In genomic region chr12:14621821-14622220, GRCh38 we compare ENCODE assay signal across 13 cellular contexts. TPM values are rescaled to one million over a fixed set of nuclear protein-coding genes. Genes with fewer than 3 reads are reported as not detected.
DNase-seq lines count a peak whose midpoint lies in the region; ATAC-seq, FAIRE-seq and TF ChIP-seq lines count a peak whose summit lies in the region.
"Had no signal": no experiment of that assay in that cellular context is flagged by ENCODE, and none has a peak within 500 bp of the region (broad histone marks: within the 10 kb centered on the region; RNA-seq: fewer than 3 reads in every experiment).

No MANE protein-coding gene starts in this region.

- no peak overlapping the region for H2BK5ac ChIP-seq in H9 (ENCODE audit: insufficient read length, low read length)

- peak; percentile 81 for ATAC-seq in HG02798 (IDR thresholded peaks at IDR 0.05; ENCODE audit: poor library complexity, unreplicated experiment)
- ATAC-seq in HG03571 (IDR thresholded peaks at IDR 0.05; ENCODE audit: unreplicated experiment): peak; percentile 74
- ATAC-seq: A549 had no signal

- no peak overlapping the region for H3K4ac ChIP-seq in H9 (ENCODE audit: low read depth, low read length)

- H3K79me1 ChIP-seq in H9 (ENCODE audit: insufficient read depth, low read depth, low read length, poor library complexity, severe bottlenecking): no peaks in the 10 kb centered on the region

- no peaks in the 10 kb centered on the region for H3K36me3 Mint-ChIP-seq in activated CD4-positive, alpha-beta T cell treated with anti-CD3 and anti-CD28 coated beads, Interleukin-2, amount 10 ng/mL, durations not matched to agents 24 days and 14 days (ENCODE audit: low read depth)
- no peaks in the 10 kb centered on the region; a peak in 1 of 7 replicates for H3K36me3 Mint-ChIP-seq in H9 (ENCODE audit: insufficient read depth in 1 of 3, low read depth in 3 of 3)

- H3T11ph ChIP-seq in H9 (ENCODE audit: low read length): no peak overlapping the region

- H4K5ac ChIP-seq in H9 (ENCODE audit: insufficient read length, low read depth, low read length): no peak overlapping the region

- no peaks in the 10 kb centered on the region for H3K4me1 ChIP-seq in H9 (ENCODE audit: insufficient read depth, low read length)
- H3K4me1 ChIP-seq: A549 had no signal

- no peak overlapping the region for H2BK12ac ChIP-seq in H9 (ENCODE audit: insufficient read length, low read depth, low read length)

- H3K23ac ChIP-seq in H9 (ENCODE audit: insufficient read length, low read depth, low read length): no peak overlapping the region

- H3K27me3 ChIP-seq in H9 (ENCODE audit: insufficient read depth, low read length): no peaks in the 10 kb centered on the region
- H3K27me3 ChIP-seq: transverse colon had no signal

- no peak overlapping the region for H3K18ac ChIP-seq in H9 (ENCODE audit: insufficient read length, low read depth, low read length)

- no peak overlapping the region for H3K27ac ChIP-seq in H9 (ENCODE audit: insufficient read length, low read depth, low read length)
- H3K27ac ChIP-seq: A549, coronary artery, transverse colon, WERI-Rb-1 had no signal

- H3K27me3 Mint-ChIP-seq in activated CD4-positive, alpha-beta T cell treated with anti-CD3 and anti-CD28 coated beads, Interleukin-2, amount 10 ng/mL, durations not matched to agents 24 days and 14 days: peaks cover 9% of the 10 kb centered on the region
- H3K27me3 Mint-ChIP-seq in H9 (ENCODE audit: low read depth): no peaks in the 10 kb centered on the region

- intact Hi-C loops in activated CD4-positive, alpha-beta T cell treated with anti-CD3 and anti-CD28 coated beads, Interleukin-2, amount 10 ng/mL, durations not matched to agents 24 days and 14 days (cut with micrococcal nuclease): no loop called here

- H3K23me2 ChIP-seq in H9 (ENCODE audit: insufficient read length, low read depth, low read length, poor library complexity, severe bottlenecking): no peaks in the 10 kb centered on the region

- no peak overlapping the region for H4K8ac ChIP-seq in H9 (replicated peaks; ENCODE audit: insufficient read length, low read depth, low read length)

- FAIRE-seq in urothelium cell line (lab: Jason Lieb, UNC): peak; percentile 40
- FAIRE-seq: A549 had no signal

- no peak overlapping the region for H2BK20ac ChIP-seq in H9 (ENCODE audit: low read depth, low read length, poor library complexity, severe bottlenecking)

- H3K4me1 Mint-ChIP-seq in activated CD4-positive, alpha-beta T cell treated with anti-CD3 and anti-CD28 coated beads, Interleukin-2, amount 10 ng/mL, durations not matched to agents 24 days and 14 days: no peaks in the 10 kb centered on the region
- no peaks in the 10 kb centered on the region; a peak in 1 of 4 replicates for H3K4me1 Mint-ChIP-seq in H9

- no peaks in the 10 kb centered on the region for H3K9me3 ChIP-seq in H9 (ENCODE audit: control insufficient read depth, low read depth, low read length)
- H3K9me3 ChIP-seq: A549, transverse colon had no signal

- no peak overlapping the region for H3K27ac Mint-ChIP-seq in activated CD4-positive, alpha-beta T cell treated with anti-CD3 and anti-CD28 coated beads, Interleukin-2, amount 10 ng/mL, durations not matched to agents 24 days and 14 days
- H3K27ac Mint-ChIP-seq in H9: no peak overlapping the region

- H2BK120ac ChIP-seq in H9 (ENCODE audit: low read depth, low read length, poor library complexity, severe bottlenecking): no peak overlapping the region

- no peaks in the 10 kb centered on the region for H3K9me3 Mint-ChIP-seq in activated CD4-positive, alpha-beta T cell treated with anti-CD3 and anti-CD28 coated beads, Interleukin-2, amount 10 ng/mL, durations not matched to agents 24 days and 14 days
- no peaks in the 10 kb centered on the region for H3K9me3 Mint-ChIP-seq in H9

- no peak overlapping the region for H3K4me3 Mint-ChIP-seq in activated CD4-positive, alpha-beta T cell treated with anti-CD3 and anti-CD28 coated beads, Interleukin-2, amount 10 ng/mL, durations not matched to agents 24 days and 14 days
- H3K4me3 Mint-ChIP-seq in H9: no peak overlapping the region

- no peaks in the 10 kb centered on the region for H3K79me2 ChIP-seq in H9 (ENCODE audit: insufficient read depth, low read length)

- no peak overlapping the region for H3K4me2 ChIP-seq in H9 (ENCODE audit: insufficient read depth, insufficient read length, low read length)
- H3K4me2 ChIP-seq: A549 had no signal

- no peak overlapping the region for H2AK5ac ChIP-seq in H9 (ENCODE audit: insufficient read length, low read length)

- no peak overlapping the region for H3K14ac ChIP-seq in H9 (ENCODE audit: insufficient read depth, low read length)

- no peak overlapping the region for H3K56ac ChIP-seq in H9 (ENCODE audit: insufficient read length, low read depth, low read length)

- WGBS in H9 (ENCODE audit: extremely low coverage, insufficient read length, low lambda C conversion rate): no CpG with 5 or more reads among the region's 3 CpGs

- H4K20me1 ChIP-seq in H9 (ENCODE audit: control insufficient read depth, insufficient read depth, insufficient read length): no peaks in the 10 kb centered on the region

- no peak overlapping the region for H4K91ac ChIP-seq in H9 (ENCODE audit: insufficient read length, low read depth, low read length)

- no peak overlapping the region for H2AFZ ChIP-seq in H9 (ENCODE audit: low read length)

- TF ChIP-seq CTCF in H9 (conservative IDR thresholded peaks at IDR 0.05): no peak

- DNase-seq in activated CD4-positive, alpha-beta T cell treated with anti-CD3 and anti-CD28 coated beads, Interleukin-2, amount 10 ng/mL, durations not matched to agents 24 days and 14 days: peak; percentile 37
- DNase-seq in activated CD4-positive, alpha-beta T cell treated with anti-CD3 and anti-CD28 coated beads for 4 hours: no peak
- DNase-seq in urothelium cell line (ENCODE audit: low spot score) (no peak), H9 (no peak), DMS53 (lab: John Stamatoyannopoulos, UW) (no peak), glomerular visceral epithelial cell (ENCODE audit: extremely low spot score) (no peak)
- DNase-seq: activated naive CD4-positive, alpha-beta T cell treated with Interleukin-2 at 50 U/mL for 16 hours; transverse colon; WERI-Rb-1 had no signal

- H2BK15ac ChIP-seq in H9 (ENCODE audit: low read depth, low read length): no peak overlapping the region

- no peak overlapping the region for H3K9ac ChIP-seq in H9 (ENCODE audit: extremely low read depth, insufficient read length, low read length)

RNA-seq across cellular contexts. Expression of gene PLBD1, which starts 54.1 kb away (rescaled TPM):
- total RNA-seq in activated CD4-positive, alpha-beta T cell treated with anti-CD3 and anti-CD28 coated beads, Interleukin-2, amount 10 ng/mL, durations not matched to agents 24 days and 14 days: not detected in 2 replicates
- 15.2 and 15.5 TPM in 2 replicates for total RNA-seq in H9 (2021)

Comparison
In these comparisons a context has a peak if more than half of its experiments do, and no peak if none do; other contexts are left out.
1. RNA of gene PLBD1, which starts 54.1 kb away (total RNA-seq): 15.2 to 15.5 TPM in H9; not detected in activated CD4-positive, alpha-beta T cell treated with anti-CD3 and anti-CD28 coated beads, Interleukin-2, amount 10 ng/mL, durations not matched to agents 24 days and 14 days; every median in the first group is over 10 times any median in the second.